30 cellular contexts compared by ENCODE assay signal in genomic region chr18:79216176-79216575, GRCh38.
"Had no signal": no experiment of that assay in that cellular context is flagged by ENCODE, and none has a peak within 500 bp of the region (broad histone marks: within the 10 kb centered on the region; RNA-seq: fewer than 3 reads in every experiment).

No MANE protein-coding gene starts in this region.

- H3K4me3 ChIP-seq: lower lobe of right lung, neural progenitor cell, ovary, skin epidermis, stomach, testis, tibial artery, uterus had no signal

- H3K4me3 Mint-ChIP-seq: naive thymus-derived CD8-positive, alpha-beta T cell; nephron; neural progenitor cell; stimulated activated naive B cell treated with anti-CD40 and anti-IgM and Interleukin-4, amounts not matched to agents 10 μg/mL and 1 μg/mL and 100 μg/mL, for 72 hours had no signal

- H3K27ac Mint-ChIP-seq: nephron; neural progenitor cell; progenitor cell of endocrine pancreas; stimulated activated naive B cell treated with anti-CD40 and anti-IgM and Interleukin-4, amounts not matched to agents 10 μg/mL and 1 μg/mL and 100 μg/mL, for 72 hours had no signal

- H3K9me3 ChIP-seq: lower lobe of right lung, neutrophil, ovary, stomach, testis, tibial artery, uterus had no signal

- DNase-seq: hippocampal formation; kidney glomerular epithelial cell; left cardiac atrium; lower lobe of right lung; mammary epithelial cell; mesenchymal stem cell; naive thymus-derived CD8-positive, alpha-beta T cell; occipital lobe; ovary; retina; right cardiac atrium; stimulated activated CD4-positive, alpha-beta T cell treated with anti-CD3 and anti-CD28 coated beads, Interleukin-12 subunit alpha, Interleukin-12 subunit beta, amount 100 ng/mL, for 4 hours; stimulated activated CD4-positive, alpha-beta T cell treated with anti-CD3 and anti-CD28 coated beads, Interleukin-15, amount 100 ng/mL, for 24 hours; stimulated activated CD4-positive, alpha-beta T cell treated with anti-CD3 and anti-CD28 coated beads, Interleukin-2, amount 100 ng/mL, for 24 hours; stimulated activated CD4-positive, alpha-beta T cell treated with anti-CD3 and anti-CD28 coated beads, Interleukin-4, amount 100 ng/mL, for 1 hour; stimulated activated naive B cell treated with anti-CD40 and anti-IgM and Interleukin-4, amounts not matched to agents 10 μg/mL and 1 μg/mL and 100 μg/mL, for 72 hours; stimulated activated naive CD8-positive, alpha-beta T cell treated with anti-CD3 and anti-CD28 coated beads, Interleukin-15, Interleukin-2, amounts not matched to agents 100 U/mL and 50 U/mL, for 24 hours; stomach; testis; tibial artery; trophoblast cell; uterus had no signal

- FAIRE-seq: keratinocyte had no signal

- H3K27me3 ChIP-seq: neural progenitor cell, neutrophil, ovary, stomach, testis, tibial artery, uterus had no signal

- H3K27me3 Mint-ChIP-seq: naive thymus-derived CD8-positive, alpha-beta T cell; progenitor cell of endocrine pancreas; stimulated activated naive B cell treated with anti-CD40 and anti-IgM and Interleukin-4, amounts not matched to agents 10 μg/mL and 1 μg/mL and 100 μg/mL, for 72 hours had no signal

- H3K4me1 Mint-ChIP-seq: nephron, neural progenitor cell had no signal

- H3K9me3 Mint-ChIP-seq: naive thymus-derived CD8-positive, alpha-beta T cell; nephron; neural progenitor cell; stimulated activated naive B cell treated with anti-CD40 and anti-IgM and Interleukin-4, amounts not matched to agents 10 μg/mL and 1 μg/mL and 100 μg/mL, for 72 hours had no signal

- H3K4me1 ChIP-seq: lower lobe of right lung, neural progenitor cell, stomach, tibial artery, uterus had no signal

- ATAC-seq: left lobe of liver; lower lobe of right lung; naive thymus-derived CD8-positive, alpha-beta T cell; sciatic nerve; stimulated activated naive B cell treated with anti-CD40 and anti-IgM and Interleukin-4, amounts not matched to agents 10 μg/mL and 1 μg/mL and 100 μg/mL, for 72 hours; stimulated activated naive CD8-positive, alpha-beta T cell treated with anti-CD3 and anti-CD28 coated beads, Interleukin-15, Interleukin-2, amounts not matched to agents 100 U/mL and 50 U/mL, for 24 hours had no signal

- H3K27ac ChIP-seq: lower lobe of right lung, neural progenitor cell, neutrophil, ovary, skin epidermis, stomach, tibial artery, uterus had no signal

- H3K36me3 ChIP-seq: neural progenitor cell, neutrophil, ovary, uterus had no signal
